28 cellular contexts compared by ENCODE assay signal in the genomic region with DNA sequence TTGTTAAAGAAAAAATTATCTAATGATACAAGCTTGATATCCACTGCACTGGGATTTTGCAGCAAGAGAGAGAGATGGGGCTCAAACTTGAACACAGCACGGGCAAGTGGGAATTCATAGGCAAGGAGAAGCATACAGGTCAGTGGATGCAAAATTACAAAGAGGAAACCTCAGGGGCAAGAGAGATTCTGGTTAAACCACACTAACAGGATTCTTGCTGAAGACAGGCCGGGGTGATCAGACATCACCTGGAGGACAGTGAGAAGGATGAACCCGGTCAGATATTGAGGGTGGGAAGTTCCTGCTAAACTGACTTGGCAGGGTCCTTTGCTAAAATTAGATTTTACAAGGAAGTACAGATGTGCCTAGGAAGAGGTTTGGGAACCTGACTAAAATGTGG. TPM values are rescaled to one million over a fixed set of nuclear protein-coding genes. Genes with fewer than 3 reads are reported as not detected.
DNase-seq lines count a peak whose midpoint lies in the region; ATAC-seq and TF ChIP-seq lines count a peak whose summit lies in the region.
"Had no signal": no experiment of that assay in that cellular context is flagged by ENCODE, and none has a peak within 500 bp of the region (broad histone marks: within the 10 kb centered on the region; RNA-seq: fewer than 3 reads in every experiment).

No MANE protein-coding gene starts in this region.

- intact Hi-C loops in breast epithelium (cut with DNase I; ENCODE audit: low total_unique reads) = no loop called here
- intact Hi-C loops in MCF 10A (cut with micrococcal nuclease) = no loop called here
- intact Hi-C loops in naive thymus-derived CD4-positive, alpha-beta T cell (cut with micrococcal nuclease) = loop anchor here in 1 of 2 donors (5.0 kb wide), 1 partner anchor 78 kb away; the partner anchor contains the start of gene PLAAT3

- H3K4me3 Mint-ChIP-seq in MCF 10A (ENCODE audit: unreplicated experiment) = no peak overlapping the region
- H3K4me3 Mint-ChIP-seq in T-helper 17 cell = peak overlapping the region; percentile 53
- peak overlapping the region; percentile 0 to 71 (median 42) for H3K4me3 Mint-ChIP-seq in naive thymus-derived CD4-positive, alpha-beta T cell
- H3K4me3 Mint-ChIP-seq: activated B cell treated with CpG ODN at 0.5 μM for 24 hours, brain had no signal

- no peak for ATAC-seq in T-helper 17 cell
- no peak for ATAC-seq in naive thymus-derived CD4-positive, alpha-beta T cell
- ATAC-seq: left cardiac atrium, right cardiac atrium had no signal

- H3K4me1 Mint-ChIP-seq in MCF 10A (ENCODE audit: insufficient read depth, unreplicated experiment) = peaks cover 14% of the 10 kb centered on the region
- H3K4me1 Mint-ChIP-seq in T-helper 17 cell = peaks cover 60% of the 10 kb centered on the region
- peaks cover 50 to 92% (median 87%) of the 10 kb centered on the region in 7 donors for H3K4me1 Mint-ChIP-seq in naive thymus-derived CD4-positive, alpha-beta T cell

- TF ChIP-seq POLR2A in breast epithelium (IDR thresholded peaks at IDR 0.05) = no peak

- no peak overlapping the region for H3K4me3 ChIP-seq in breast epithelium
- no peak overlapping the region for H3K4me3 ChIP-seq in naive thymus-derived CD4-positive, alpha-beta T cell (ENCODE audit: low read length)
- H3K4me3 ChIP-seq in Karpas-422 (ENCODE audit: low read length) = no peak overlapping the region
- H3K4me3 ChIP-seq: HAP-1, ovary had no signal

- CTCF ChIA-PET in MCF 10A (lab: Yijun Ruan, JAX) = no interaction called here
- CTCF ChIA-PET in naive thymus-derived CD4-positive, alpha-beta T cell (lab: Charles Lee) = interaction anchor here (1.8 kb wide), 1 partner anchor 17 kb away, joined by 4 read pairs; no protein-coding TSS in a partner anchor

- no peaks in the 10 kb centered on the region for H3K79me2 ChIP-seq in Karpas-422 (ENCODE audit: low read length)

- H3K27me3 Mint-ChIP-seq in MCF 10A (ENCODE audit: insufficient read depth, unreplicated experiment) (no peaks in the 10 kb centered on the region), T-helper 17 cell (no peaks in the 10 kb centered on the region)
- H3K27me3 Mint-ChIP-seq in naive thymus-derived CD4-positive, alpha-beta T cell = no peaks in the 10 kb centered on the region
- H3K27me3 Mint-ChIP-seq: brain had no signal

- no peaks in the 10 kb centered on the region for H3K36me3 Mint-ChIP-seq in MCF 10A (ENCODE audit: insufficient read depth, unreplicated experiment)
- no peaks in the 10 kb centered on the region for H3K36me3 Mint-ChIP-seq in T-helper 17 cell (ENCODE audit: low read depth)
- peaks cover 0 to 8% (median 0%) of the 10 kb centered on the region in 5 donors for H3K36me3 Mint-ChIP-seq in naive thymus-derived CD4-positive, alpha-beta T cell
- H3K36me3 Mint-ChIP-seq: brain, naive B cell had no signal

- peak overlapping the region; percentile 72 to 95 for H3K27ac ChIP-seq in breast epithelium
- H3K27ac ChIP-seq in naive thymus-derived CD4-positive, alpha-beta T cell (ENCODE audit: low read depth, low read length) = no peak overlapping the region
- H3K27ac ChIP-seq in Karpas-422 (ENCODE audit: low read length) = no peak overlapping the region
- H3K27ac ChIP-seq: HL-60, ovary had no signal

- H3K9me3 Mint-ChIP-seq in MCF 10A (ENCODE audit: unreplicated experiment) = no peaks in the 10 kb centered on the region
- H3K9me3 Mint-ChIP-seq in naive thymus-derived CD4-positive, alpha-beta T cell = no peaks in the 10 kb centered on the region
- H3K9me3 Mint-ChIP-seq: activated B cell treated with CpG ODN at 0.5 μM for 24 hours; activated T-helper 2 cell treated with anti-CD3 and anti-CD28 coated beads, Interferon-gamma antibody, Interleukin-2, Interleukin-4, amounts not matched to agents 10 μg/mL and 5 μg/mL and 100 μg/mL, durations not matched to agents 14 hours and 24 hours and 36 hours; CD14-positive monocyte; naive B cell had no signal

- H3K36me3 ChIP-seq in breast epithelium (no peaks in the 10 kb centered on the region), Karpas-422 (ENCODE audit: insufficient read depth, low read length) (no peaks in the 10 kb centered on the region)
- peaks cover 0 to 2% (median 0%) of the 10 kb centered on the region in 3 experiments for H3K36me3 ChIP-seq in naive thymus-derived CD4-positive, alpha-beta T cell (ENCODE audit: control insufficient read depth in 2 of 3, insufficient read depth in 3 of 3, low read length in 3 of 3)
- H3K36me3 ChIP-seq: HAP-1, ovary had no signal

- no peak overlapping the region for H2AFZ ChIP-seq in Karpas-422 (ENCODE audit: low read length)

- BruUV-seq in MCF 10A (replicated peaks; lab: Mats Ljungman, UMichigan) = no TSS peak

- H3K9me2 ChIP-seq in Karpas-422 (replicated peaks; ENCODE audit: insufficient read depth, low read length) = no peaks in the 10 kb centered on the region

- H3K9ac ChIP-seq in Karpas-422 (ENCODE audit: low read length) = no peak overlapping the region

- H3K27me3 ChIP-seq in breast epithelium (no peaks in the 10 kb centered on the region), Karpas-422 (ENCODE audit: low read length) (no peaks in the 10 kb centered on the region)
- no peaks in the 10 kb centered on the region for H3K27me3 ChIP-seq in naive thymus-derived CD4-positive, alpha-beta T cell (ENCODE audit: control insufficient read depth in 2 of 2, insufficient read depth in 2 of 2, low read length in 2 of 2)
- H3K27me3 ChIP-seq: ovary had no signal

- H3K27ac Mint-ChIP-seq in MCF 10A (ENCODE audit: low read depth, unreplicated experiment) (no peak overlapping the region), T-helper 17 cell (peak overlapping the region; percentile 95)
- H3K27ac Mint-ChIP-seq in naive thymus-derived CD4-positive, alpha-beta T cell = peak overlapping the region; percentile 56 to 96 (median 81)
- H3K27ac Mint-ChIP-seq: activated B cell treated with CpG ODN at 0.5 μM for 24 hours; activated T-helper 2 cell treated with anti-CD3 and anti-CD28 coated beads, Interferon-gamma antibody, Interleukin-2, Interleukin-4, amounts not matched to agents 10 μg/mL and 5 μg/mL and 100 μg/mL, durations not matched to agents 14 hours and 24 hours and 36 hours had no signal

- POLR2A ChIA-PET in MCF 10A (lab: Yijun Ruan, JAX) = no interaction called here
- POLR2A ChIA-PET in naive thymus-derived CD4-positive, alpha-beta T cell (lab: Charles Lee) = interaction anchor here (1.0 to 10.4 kb wide), 5 partner anchors 9 to 27 kb away, joined by 3 to 172 read pairs (median 3); no protein-coding TSS in a partner anchor

- TF ChIP-seq CTCF in breast epithelium (IDR thresholded peaks at IDR 0.05) (no peak), MCF 10A (IDR thresholded peaks at IDR 0.05; ENCODE audit: unreplicated experiment) (no peak)

- no peak overlapping the region for H3K4me2 ChIP-seq in Karpas-422 (ENCODE audit: low read depth, low read length, poor library complexity, severe bottlenecking)

- H3K4me1 ChIP-seq in breast epithelium (peaks cover 29 to 54% of the 10 kb centered on the region in 2 donors), Karpas-422 (ENCODE audit: low read length) (peaks cover 5% of the 10 kb centered on the region)
- peaks cover 70 to 81% of the 10 kb centered on the region in 2 donors for H3K4me1 ChIP-seq in naive thymus-derived CD4-positive, alpha-beta T cell (ENCODE audit: control insufficient read depth in 2 of 2, insufficient read depth in 2 of 2, low read length in 2 of 2)

- H3K9me3 ChIP-seq in breast epithelium (no peaks in the 10 kb centered on the region), T-helper 17 cell (ENCODE audit: control insufficient read depth, low read length, poor library complexity, severe bottlenecking) (no peaks in the 10 kb centered on the region), Karpas-422 (ENCODE audit: low read length) (no peaks in the 10 kb centered on the region)
- H3K9me3 ChIP-seq in naive thymus-derived CD4-positive, alpha-beta T cell (ENCODE audit: control insufficient read depth in 2 of 3, low read length in 3 of 3) = no peaks in the 10 kb centered on the region
- H3K9me3 ChIP-seq: HAP-1, ovary had no signal

- no peaks in the 10 kb centered on the region for H4K20me1 ChIP-seq in Karpas-422 (ENCODE audit: insufficient read depth, low read depth, low read length)

- no peak for DNase-seq in breast epithelium (ENCODE audit: low spot score in 2 of 2)
- no peak for DNase-seq in MCF 10A (ENCODE audit: unreplicated experiment)
- no peak for DNase-seq in T-helper 17 cell
- no peak for DNase-seq in naive thymus-derived CD4-positive, alpha-beta T cell
- DNase-seq in NCI-H146 (lab: John Stamatoyannopoulos, UW) = no peak
- DNase-seq in hippocampal formation (lab: John Stamatoyannopoulos, UW) = no peak
- DNase-seq in Karpas-422 = no peak
- DNase-seq: activated B cell treated with CpG ODN at 0.5 μM for 24 hours; GF-D8; glutamatergic neuron; left cardiac atrium; mesendoderm; naive B cell; NCI-H1417 treated with DMSO at 0.1 percent for 48 hours; NCI-H2107; NCI-H524; ovary; right cardiac atrium; stimulated activated CD8-positive, alpha-beta memory T cell treated with anti-CD3 and anti-CD28 coated beads, Interleukin-4, amount 100 ng/mL, for 48 hours; T-helper 9 cell had no signal

RNA-seq across cellular contexts. Expression of gene PLAAT4, which starts 2.5 kb away (rescaled TPM):
- total RNA-seq in breast epithelium = 10 to 100 TPM; 13.9 to 100.0 (median 95.3) TPM
- total RNA-seq in MCF 10A (2022) = 0.69 and 0.96 TPM in 2 replicates
- 100 to 1,000 TPM in 1 of 2 donors, 10 to 100 TPM in 1; 80.8 to 110 TPM for total RNA-seq in T-helper 17 cell
- total RNA-seq in naive thymus-derived CD4-positive, alpha-beta T cell = 100 to 1,000 TPM in 4 of 5 experiments, 10 to 100 TPM in 1; 96.2 to 170 (median 122) TPM
- polyA plus RNA-seq in naive thymus-derived CD4-positive, alpha-beta T cell = 100 to 1,000 TPM; 430 to 468 TPM
- total RNA-seq in Karpas-422 (2014; rRNA removed; shearing (Covaris generic); ENCODE audit: low replicate concordance) = not detected in 2 replicates
- total RNA-seq: SK-MEL-5 had no signal

RNA-seq across cellular contexts. Expression of gene LGALS12, which starts 28.2 kb away (rescaled TPM):
- total RNA-seq in breast epithelium (10 to 100 TPM in 2 of 3 donors, 1 to 10 TPM in 1; 6.6 to 82.6 (median 11.9) TPM), MCF 10A (2022) (not detected in 2 replicates), T-helper 17 cell (1 to 10 TPM in 1 of 2 donors, under 1 TPM in 1; 0.72 to 9.7 TPM)
- 1 to 10 TPM in 1 of 5 experiments, not detected in 4; 1.3 TPM for total RNA-seq in naive thymus-derived CD4-positive, alpha-beta T cell
- polyA plus RNA-seq in naive thymus-derived CD4-positive, alpha-beta T cell = not detected
- not detected in 2 replicates for total RNA-seq in Karpas-422 (2014; rRNA removed; shearing (Covaris generic); ENCODE audit: low replicate concordance)
- total RNA-seq: activated B cell treated with CpG ODN at 0.5 μM for 24 hours; activated CD8-positive, alpha-beta memory T cell treated with anti-CD3 and anti-CD28 coated beads for 36 hours; fibroblast of lung; SK-MEL-5 had no signal
- polyA plus RNA-seq: fibroblast of lung had no signal

RNA-seq across cellular contexts. Expression of gene PLAAT2, which starts 29.1 kb away (rescaled TPM):
- 1 to 10 TPM; 1.1 to 2.6 (median 2.0) TPM for total RNA-seq in breast epithelium
- total RNA-seq in MCF 10A (2022) = 0.58 TPM in 1 of 2 replicates, not detected in the other
- total RNA-seq in T-helper 17 cell = under 1 TPM in 1 of 2 donors, not detected in 1; 0.63 TPM
- under 1 TPM in 1 of 5 experiments, not detected in 4; 0.51 TPM for total RNA-seq in naive thymus-derived CD4-positive, alpha-beta T cell
- polyA plus RNA-seq in naive thymus-derived CD4-positive, alpha-beta T cell = not detected
- not detected in 2 replicates for total RNA-seq in Karpas-422 (2014; rRNA removed; shearing (Covaris generic); ENCODE audit: low replicate concordance)
- total RNA-seq: activated B cell treated with CpG ODN at 0.5 μM for 24 hours; activated T-helper 2 cell treated with anti-CD3 and anti-CD28 coated beads, Interferon-gamma antibody, Interleukin-2, Interleukin-4, amounts not matched to agents 10 μg/mL and 5 μg/mL and 100 μg/mL, durations not matched to agents 14 hours and 24 hours and 36 hours; fibroblast of lung; SK-MEL-5 had no signal
- polyA plus RNA-seq: CD14-positive monocyte, fibroblast of lung had no signal

RNA-seq across cellular contexts. Expression of gene PLAAT5, which starts 43.1 kb away (rescaled TPM):
- total RNA-seq in breast epithelium = 10 to 100 TPM in 2 of 3 donors, 1 to 10 TPM in 1; 9.8 to 61.9 (median 11.9) TPM
- total RNA-seq in MCF 10A (2022) = not detected in 2 replicates
- under 1 TPM in 1 of 2 donors, not detected in 1; 0.60 TPM for total RNA-seq in T-helper 17 cell
- 1 to 10 TPM in 1 of 5 experiments, not detected in 4; 1.1 TPM for total RNA-seq in naive thymus-derived CD4-positive, alpha-beta T cell
- not detected for polyA plus RNA-seq in naive thymus-derived CD4-positive, alpha-beta T cell
- not detected in 2 replicates for total RNA-seq in Karpas-422 (2014; rRNA removed; shearing (Covaris generic); ENCODE audit: low replicate concordance)
- total RNA-seq: activated B cell treated with CpG ODN at 0.5 μM for 24 hours, SK-MEL-5 had no signal

Comparison
In these comparisons a context has a peak if more than half of its experiments do, and no peak if none do; other contexts are left out.
1. H3K27ac ChIP-seq: peak in breast epithelium (2 of 2); none in naive thymus-derived CD4-positive, alpha-beta T cell (single experiment) and Karpas-422 (single experiment).